ENCODE assay signal across 8 cellular contexts in the genomic region with DNA sequence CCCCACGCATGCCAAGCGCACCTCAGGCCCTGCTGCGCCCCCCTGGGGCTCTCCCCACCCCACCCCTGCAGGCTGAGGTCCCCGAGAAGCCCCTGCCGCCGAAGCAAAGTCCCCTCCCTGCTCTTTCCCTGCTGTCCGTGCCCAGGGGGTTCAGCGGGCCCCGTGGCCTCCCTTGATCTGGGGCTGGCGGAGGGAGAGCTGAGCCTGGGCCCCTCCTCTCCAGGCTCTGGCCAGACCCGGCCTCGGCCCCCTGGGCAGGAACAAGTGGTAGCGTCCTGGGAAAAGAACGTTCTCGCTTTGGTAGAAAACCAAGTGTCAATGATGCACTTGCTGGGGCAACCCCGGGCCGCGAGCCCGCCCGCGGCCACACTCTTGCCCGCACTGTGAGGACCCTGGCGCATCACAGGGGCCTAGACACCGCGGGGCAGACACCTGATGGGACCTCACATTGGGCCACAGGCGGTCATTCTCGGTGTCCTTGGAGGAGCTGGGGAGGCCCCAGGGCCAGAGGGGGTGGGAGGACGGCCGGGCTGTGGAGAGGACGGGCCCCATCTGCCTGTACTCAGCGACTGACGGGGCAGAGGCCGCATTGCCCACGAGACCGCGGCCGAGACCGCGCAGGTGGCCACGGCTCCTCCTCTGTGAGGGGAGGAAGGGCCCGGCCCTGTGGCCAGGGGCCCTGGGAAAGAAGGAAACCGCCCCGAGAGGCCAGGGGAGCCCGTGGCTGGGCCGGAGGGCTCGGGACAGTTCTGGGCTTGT. TPM values are rescaled to one million over a fixed set of nuclear protein-coding genes. Genes with fewer than 3 reads are reported as not detected.
DNase-seq lines count a peak whose midpoint lies in the region; ATAC-seq lines count a peak whose summit lies in the region.

No MANE protein-coding gene starts in this region.

- H4K8ac ChIP-seq in neuronal stem cell (ENCODE audit: low read depth, low read length) = no peak overlapping the region

- H3K27ac ChIP-seq in duodenal mucosa (ENCODE audit: low read depth, low read length) (peak overlapping the region; percentile 97), neuronal stem cell (replicated peaks; ENCODE audit: low read length) (no peak overlapping the region)

- peaks cover 32% of the 10 kb centered on the region for H3K4me1 Mint-ChIP-seq in activated CD8-positive, alpha-beta memory T cell treated with anti-CD3 and anti-CD28 coated beads, Interleukin-2, amount 10 ng/mL, durations not matched to agents 7 days and 5 days

- peak overlapping the region; percentile 76 for H3K4me2 ChIP-seq in neuronal stem cell (ENCODE audit: insufficient read depth, low read length, poor library complexity, severe bottlenecking)

- H3K9me3 ChIP-seq in NT2/D1 (ENCODE audit: insufficient read depth, low read length) = no peaks in the 10 kb centered on the region
- H3K9me3 ChIP-seq in duodenal mucosa (ENCODE audit: control insufficient read depth in 1 of 2, low read length in 2 of 2) = no peaks in the 10 kb centered on the region
- H3K9me3 ChIP-seq in neuronal stem cell (replicated peaks in 1 of 2; ENCODE audit: control insufficient read depth in 2 of 2, insufficient read depth in 1 of 2, low read depth in 1 of 2, low read length in 2 of 2) = no peaks in the 10 kb centered on the region

- ATAC-seq in activated CD8-positive, alpha-beta memory T cell treated with anti-CD3 and anti-CD28 coated beads, Interleukin-2, amount 10 ng/mL, durations not matched to agents 7 days and 5 days = peak; percentile 10
- no peak for ATAC-seq in GM21381 (IDR thresholded peaks at IDR 0.05; ENCODE audit: unreplicated experiment)

- H3K9ac ChIP-seq in NT2/D1 (ENCODE audit: insufficient read length, low read depth) (peak overlapping the region; percentile 78), duodenal mucosa (ENCODE audit: low read depth in 1 of 2, low read length in 2 of 2) (peak overlapping the region; percentile 70 to 73), neuronal stem cell (ENCODE audit: low read depth, low read length, poor library complexity) (peak overlapping the region; percentile 60)

- no peaks in the 10 kb centered on the region for H3K9me3 Mint-ChIP-seq in activated CD8-positive, alpha-beta memory T cell treated with anti-CD3 and anti-CD28 coated beads, Interleukin-2, amount 10 ng/mL, durations not matched to agents 7 days and 5 days (ENCODE audit: low read depth)

- no peak overlapping the region for H2BK120ac ChIP-seq in neuronal stem cell (ENCODE audit: low read depth, low read length)

- CTCF ChIA-PET in activated CD8-positive, alpha-beta memory T cell treated with anti-CD3 and anti-CD28 coated beads, Interleukin-2, amount 10 ng/mL, durations not matched to agents 7 days and 5 days (lab: Charles Lee) = interaction anchor here (0.7 to 5.0 kb wide), 6 partner anchors 19 to 134 kb away, joined by 3 to 38 read pairs (median 3); no protein-coding TSS in a partner anchor

- no peak overlapping the region for H3K4ac ChIP-seq in neuronal stem cell (ENCODE audit: low read length)

- no peak overlapping the region for H2BK12ac ChIP-seq in neuronal stem cell (ENCODE audit: low read length)

- no peak overlapping the region for H3K23ac ChIP-seq in neuronal stem cell (ENCODE audit: low read depth, low read length, poor library complexity)

- WGBS in neuronal stem cell (ENCODE audit: extremely low coverage in 2 of 2, insufficient read length in 2 of 2, insufficient replicate concordance in 1 of 2), 2 donors = no CpG with 5 or more reads among the region's 46 CpGs

- H2AFZ ChIP-seq in neuronal stem cell (ENCODE audit: low read length) = peak overlapping the region; percentile 92

- peak overlapping the region; percentile 75 for H2BK5ac ChIP-seq in neuronal stem cell (ENCODE audit: low read length)

- H3K4me1 ChIP-seq in NT2/D1 (ENCODE audit: insufficient read depth, insufficient read length) = peaks cover 24% of the 10 kb centered on the region
- peaks cover 45 to 60% of the 10 kb centered on the region in 2 donors for H3K4me1 ChIP-seq in duodenal mucosa (ENCODE audit: control insufficient read depth in 1 of 2, insufficient read depth in 2 of 2, low read length in 2 of 2)
- peaks cover 13 to 19% of the 10 kb centered on the region in 2 donors for H3K4me1 ChIP-seq in neuronal stem cell (ENCODE audit: control insufficient read depth in 2 of 2, insufficient read depth in 1 of 2, low read depth in 1 of 2, low read length in 2 of 2)

- H3K4me3 ChIP-seq in NT2/D1 (ENCODE audit: insufficient read length, low read depth) = peak overlapping the region; percentile 26
- peak overlapping the region; percentile 71 to 75 for H3K4me3 ChIP-seq in duodenal mucosa (ENCODE audit: low read depth in 1 of 2, low read length in 2 of 2)
- peak overlapping the region in 1 of 2 donors; percentile 48 for H3K4me3 ChIP-seq in neuronal stem cell (ENCODE audit: low read length in 2 of 2)

- H3K4me3 Mint-ChIP-seq in activated CD8-positive, alpha-beta memory T cell treated with anti-CD3 and anti-CD28 coated beads, Interleukin-2, amount 10 ng/mL, durations not matched to agents 7 days and 5 days = peak overlapping the region; percentile 89

- H2BK15ac ChIP-seq in neuronal stem cell (ENCODE audit: low read length) = peak overlapping the region; percentile 58

- H3K18ac ChIP-seq in neuronal stem cell (ENCODE audit: low read length) = peak overlapping the region; percentile 89

- H3K36me3 ChIP-seq in NT2/D1 (ENCODE audit: insufficient read depth, insufficient read length, low read length) = peaks cover 53% of the 10 kb centered on the region
- H3K36me3 ChIP-seq in duodenal mucosa (ENCODE audit: control insufficient read depth in 1 of 2, insufficient read depth in 2 of 2, low read length in 2 of 2) = no peaks in the 10 kb centered on the region
- H3K36me3 ChIP-seq in neuronal stem cell (replicated peaks in 1 of 2; ENCODE audit: control insufficient read depth in 2 of 2, insufficient read depth in 2 of 2, low read length in 2 of 2) = peaks cover 0 to 11% of the 10 kb centered on the region in 2 donors

- peak; percentile 67 for DNase-seq in activated CD8-positive, alpha-beta memory T cell treated with anti-CD3 and anti-CD28 coated beads, Interleukin-2, amount 10 ng/mL, durations not matched to agents 7 days and 5 days
- no peak for DNase-seq in activated CD8-positive, alpha-beta memory T cell treated with anti-CD3 and anti-CD28 coated beads, Interleukin-2, amount 50 U/mL, for 4 hours
- no peak for DNase-seq in NT2/D1 (ENCODE audit: low read depth, low spot score)
- no peak for DNase-seq in neuronal stem cell (ENCODE audit: low spot score)
- no peak for DNase-seq in NCI-H748 (lab: John Stamatoyannopoulos, UW; ENCODE audit: unreplicated experiment)
- no peak for DNase-seq in NCI-H2029 treated with DMSO at 0.1 percent for 48 hours (lab: John Stamatoyannopoulos, UW)

- peak overlapping the region; percentile 93 for H2AK5ac ChIP-seq in neuronal stem cell (ENCODE audit: low read depth, low read length)

- peak overlapping the region; percentile 89 for H3K27ac Mint-ChIP-seq in activated CD8-positive, alpha-beta memory T cell treated with anti-CD3 and anti-CD28 coated beads, Interleukin-2, amount 10 ng/mL, durations not matched to agents 7 days and 5 days

- peaks cover 2% of the 10 kb centered on the region for H3K36me3 Mint-ChIP-seq in activated CD8-positive, alpha-beta memory T cell treated with anti-CD3 and anti-CD28 coated beads, Interleukin-2, amount 10 ng/mL, durations not matched to agents 7 days and 5 days

- no peaks in the 10 kb centered on the region for H3K27me3 ChIP-seq in NT2/D1 (ENCODE audit: insufficient read depth, insufficient read length)
- no peaks in the 10 kb centered on the region for H3K27me3 ChIP-seq in duodenal mucosa (ENCODE audit: control insufficient read depth in 1 of 2, insufficient read depth in 2 of 2, low read length in 2 of 2)
- H3K27me3 ChIP-seq in neuronal stem cell (ENCODE audit: control insufficient read depth in 3 of 3, insufficient read depth in 3 of 3, low read depth in 1 of 3, low read length in 3 of 3) = no peaks in the 10 kb centered on the region

- peak overlapping the region; percentile 12 for H4K91ac ChIP-seq in neuronal stem cell (ENCODE audit: low read depth, low read length, poor library complexity)

- peaks cover 5% of the 10 kb centered on the region for H3K79me1 ChIP-seq in neuronal stem cell (ENCODE audit: low read depth, low read length)

- peak overlapping the region; percentile 6 for H3K14ac ChIP-seq in neuronal stem cell (ENCODE audit: low read length)

- H3K27me3 Mint-ChIP-seq in activated CD8-positive, alpha-beta memory T cell treated with anti-CD3 and anti-CD28 coated beads, Interleukin-2, amount 10 ng/mL, durations not matched to agents 7 days and 5 days = no peaks in the 10 kb centered on the region

RNA-seq across cellular contexts. Expression of gene GPX4, which starts 29.0 kb away (rescaled TPM):
- total RNA-seq in activated CD8-positive, alpha-beta memory T cell treated with anti-CD3 and anti-CD28 coated beads, Interleukin-2, amount 10 ng/mL, durations not matched to agents 7 days and 5 days = 100 to 1,000 TPM; 143 to 217 TPM
- polyA plus RNA-seq in neuronal stem cell (2013, experiment 1 of 2) = 755 TPM
- polyA plus RNA-seq in neuronal stem cell (2013, experiment 2 of 2) = 706 TPM

RNA-seq across cellular contexts. Expression of gene POLR2E, which starts 37.6 kb away (rescaled TPM):
- total RNA-seq in activated CD8-positive, alpha-beta memory T cell treated with anti-CD3 and anti-CD28 coated beads, Interleukin-2, amount 10 ng/mL, durations not matched to agents 7 days and 5 days = 100 to 1,000 TPM; 173 to 206 TPM
- 201 TPM for polyA plus RNA-seq in neuronal stem cell (2013, experiment 1 of 2)
- 197 TPM for polyA plus RNA-seq in neuronal stem cell (2013, experiment 2 of 2)

RNA-seq across cellular contexts. Expression of gene SBNO2, which starts 41.3 kb away (rescaled TPM):
- total RNA-seq in activated CD8-positive, alpha-beta memory T cell treated with anti-CD3 and anti-CD28 coated beads, Interleukin-2, amount 10 ng/mL, durations not matched to agents 7 days and 5 days = 10 to 100 TPM; 50.6 to 74.7 TPM
- 13.3 TPM for polyA plus RNA-seq in neuronal stem cell (2013, experiment 1 of 2)
- polyA plus RNA-seq in neuronal stem cell (2013, experiment 2 of 2) = 13.9 TPM
